In the genomic region with DNA sequence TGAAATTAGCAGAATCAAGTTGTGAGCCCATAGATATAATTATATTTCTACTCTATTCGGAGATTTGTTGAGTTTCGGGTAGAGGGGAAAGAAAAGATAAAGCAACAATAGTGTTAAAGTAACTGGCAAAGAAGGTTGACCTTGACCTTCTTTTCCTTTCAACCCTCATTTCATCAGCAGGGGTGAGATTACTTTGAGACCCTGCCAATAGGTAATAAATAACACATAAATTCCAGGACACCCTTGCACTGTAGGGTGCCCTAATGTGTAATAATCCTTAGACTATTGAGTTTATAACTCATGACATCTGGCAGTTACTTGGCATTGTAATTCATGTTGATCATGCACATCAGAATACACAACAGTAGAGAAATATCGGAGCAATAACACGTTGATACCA, we compare ENCODE assay signal across 19 cellular contexts.
A peak's percentile ranks its signal among the peaks of the same experiment; 100 is the strongest.
DNase-seq lines count a peak whose midpoint lies in the region; ATAC-seq and FAIRE-seq lines count a peak whose summit lies in the region.
"Had no signal": no experiment of that assay in that cellular context is flagged by ENCODE, and none has a peak within 500 bp of the region (broad histone marks: within the 10 kb centered on the region; RNA-seq: fewer than 3 reads in every experiment).

No MANE protein-coding gene starts in this region.

- POLR2A ChIA-PET in T-cell (lab: Charles Lee), result no interaction called here

- no peak overlapping the region for H3K27ac Mint-ChIP-seq in T-cell
- H3K27ac Mint-ChIP-seq: CD14-positive monocyte; CD4-positive, alpha-beta memory T cell; GM23338; HFFc6 had no signal

- H3K4me3 Mint-ChIP-seq in T-cell, result no peak overlapping the region
- H3K4me3 Mint-ChIP-seq: CD14-positive monocyte; CD4-positive, alpha-beta memory T cell; GM23338; HFFc6 had no signal

- H3K9me3 Mint-ChIP-seq in T-cell, result peaks cover 17 to 20% (median 19%) of the 10 kb centered on the region in 3 donors
- H3K9me3 Mint-ChIP-seq: GM23338, HFFc6 had no signal

- no peaks in the 10 kb centered on the region for H3K27me3 Mint-ChIP-seq in T-cell
- H3K27me3 Mint-ChIP-seq: CD4-positive, alpha-beta memory T cell had no signal

- FAIRE-seq in islet of Langerhans (lab: Jason Lieb, UNC), result peak; percentile 68
- FAIRE-seq: A549, GM12878, H54 had no signal

- no peak for ATAC-seq in T-cell (replicated peaks in 1 of 4)
- ATAC-seq: A549, GM12878, GM23338 had no signal

- no peaks in the 10 kb centered on the region for H3K36me3 Mint-ChIP-seq in T-cell
- H3K36me3 Mint-ChIP-seq: CD14-positive monocyte; CD4-positive, alpha-beta memory T cell had no signal

- CTCF ChIA-PET in T-cell (lab: Charles Lee), result no interaction called here

- DNase-seq in DMS 273 (lab: John Stamatoyannopoulos, UW; ENCODE audit: unreplicated experiment) (peak; percentile 19), DMS 273 treated with DMSO at 0.1 percent for 48 hours (lab: John Stamatoyannopoulos, UW) (no peak), NCI-H446 treated with DMSO at 0.1 percent for 48 hours (lab: John Stamatoyannopoulos, UW) (peak; percentile 73), cerebellar cortex (ENCODE audit: low spot score) (no peak), T-cell (no peak)
- no peak for DNase-seq in activated naive CD4-positive, alpha-beta T cell treated with Interleukin-2 at 50 U/mL for 16 hours
- DNase-seq: CD4-positive, alpha-beta memory T cell; DMS53; DND-41; EL; HCEC 1CT; HFFc6; IMR-90 had no signal

- no peaks in the 10 kb centered on the region for H3K4me1 Mint-ChIP-seq in T-cell
- H3K4me1 Mint-ChIP-seq: CD14-positive monocyte; CD4-positive, alpha-beta memory T cell had no signal

Comparison
In these comparisons a context has a peak if more than half of its experiments do, and no peak if none do; other contexts are left out.
1. DNase-seq: peak in DMS 273 (single experiment) and NCI-H446 treated with DMSO at 0.1 percent for 48 hours (single experiment); none in DMS 273 treated with DMSO at 0.1 percent for 48 hours (single experiment), activated naive CD4-positive, alpha-beta T cell treated with Interleukin-2 at 50 U/mL for 16 hours (single experiment), cerebellar cortex (single experiment) and T-cell (0 of 34).